Comparison of ENCODE assay signal across 16 cellular contexts in the genomic region with DNA sequence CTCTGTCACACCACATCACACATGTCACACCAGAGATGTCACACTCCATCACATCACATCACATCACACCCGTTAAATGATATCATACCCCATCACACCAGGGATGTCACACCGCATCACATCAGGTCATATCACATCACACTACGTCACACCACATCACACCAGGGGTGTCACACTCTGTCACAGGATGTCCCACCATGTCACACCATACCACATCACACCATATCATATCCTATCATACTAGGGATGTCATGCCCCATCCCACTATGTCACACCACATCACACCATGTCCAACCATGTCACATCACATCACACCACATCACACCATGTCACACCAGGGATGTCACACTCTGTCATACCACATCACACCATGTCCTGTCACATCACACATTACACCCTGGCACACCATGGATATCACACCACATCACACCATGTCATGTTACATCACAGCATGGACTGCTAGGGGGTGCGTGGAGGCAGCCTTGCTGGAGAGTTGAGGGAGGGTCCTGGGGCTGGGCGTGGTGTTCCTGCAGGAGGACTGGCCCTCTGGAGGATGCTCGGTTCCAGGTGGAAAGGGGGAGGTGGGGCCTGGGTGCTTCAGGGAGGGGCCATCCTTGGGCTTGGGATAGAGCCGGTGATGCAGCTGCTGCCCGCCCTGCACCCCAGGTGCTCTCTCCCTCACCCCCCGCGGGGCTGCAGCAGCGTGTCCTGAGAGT.
"Had no signal": no experiment of that assay in that cellular context is flagged by ENCODE, and none has a peak within 500 bp of the region (broad histone marks: within the 10 kb centered on the region; RNA-seq: fewer than 3 reads in every experiment).

No MANE protein-coding gene starts in this region.

- H3K4me3 ChIP-seq: adrenal gland, cardiac muscle cell, dorsolateral prefrontal cortex, esophagus muscularis mucosa, right atrium auricular region, suprapubic skin had no signal

- H3K27me3 ChIP-seq: adrenal gland, cardiac muscle cell, esophagus muscularis mucosa, right atrium auricular region, suprapubic skin had no signal

- H3K27ac ChIP-seq: adrenal gland, cardiac muscle cell, dorsolateral prefrontal cortex, esophagus muscularis mucosa, right atrium auricular region, suprapubic skin had no signal

- ATAC-seq: activated CD4-positive, CD25-positive, alpha-beta regulatory T cell treated with anti-CD3 and anti-CD28 coated beads, Interleukin-2, amount 50 U/mL, for 24 hours; left lobe of liver had no signal

- H3K9me3 ChIP-seq: adrenal gland, suprapubic skin had no signal

- DNase-seq: activated CD4-positive, alpha-beta T cell treated with anti-CD3 and anti-CD28 coated beads, Interleukin-2, amount 50 U/mL, for 4 hours; activated naive CD4-positive, alpha-beta T cell treated with anti-CD3 and anti-CD28 coated beads, Interleukin-2, amount 50 U/mL, for 16 hours; adrenal gland; dorsolateral prefrontal cortex; occipital lobe; small intestine had no signal

- H3K4me1 ChIP-seq: adrenal gland had no signal

- H3K27ac Mint-ChIP-seq: activated T-helper 2 cell treated with anti-CD3 and anti-CD28 coated beads, Interferon-gamma antibody, Interleukin-2, Interleukin-4, amounts not matched to agents 10 μg/mL and 5 μg/mL and 100 μg/mL, durations not matched to agents 14 hours and 24 hours and 36 hours; nephron; progenitor cell of endocrine pancreas; stimulated activated naive CD8-positive, alpha-beta T cell treated with anti-CD3 and anti-CD28 coated beads, Interleukin-15, Interleukin-2, amounts not matched to agents 100 ng/mL and 50 ng/mL, for 24 hours had no signal

- H3K36me3 ChIP-seq: adrenal gland, cardiac muscle cell, esophagus muscularis mucosa, right atrium auricular region, suprapubic skin had no signal
